In the genomic region with DNA sequence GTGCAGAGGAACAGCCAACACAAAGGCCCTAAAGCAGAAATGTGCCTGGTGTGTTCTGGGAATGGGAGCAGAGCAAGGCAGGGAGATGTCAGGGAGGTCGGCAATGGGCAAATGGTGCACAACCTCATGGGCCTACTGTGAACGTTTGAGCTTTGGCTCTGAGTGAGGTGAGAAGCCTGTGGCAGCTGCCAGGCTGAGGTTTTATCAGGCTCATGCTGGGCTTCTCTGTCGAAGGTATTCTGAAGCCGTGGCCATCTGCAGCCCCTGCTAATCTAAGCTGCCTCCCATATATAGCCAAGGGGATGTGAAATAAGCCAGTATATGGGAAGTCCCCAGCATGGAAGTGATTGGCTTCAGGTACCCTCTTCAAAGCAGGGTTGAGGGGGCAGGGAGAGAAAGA, we compare ENCODE assay signal across 15 cellular contexts.
DNase-seq lines count a peak whose midpoint lies in the region; ATAC-seq, FAIRE-seq and TF ChIP-seq lines count a peak whose summit lies in the region.
"Had no signal": no experiment of that assay in that cellular context is flagged by ENCODE, and none has a peak within 500 bp of the region (broad histone marks: within the 10 kb centered on the region; RNA-seq: fewer than 3 reads in every experiment).

No MANE protein-coding gene starts in this region.

- H3K36me3 ChIP-seq in bronchial epithelial cell (ENCODE audit: control insufficient read depth, insufficient read depth, low read length): no peaks in the 10 kb centered on the region
- H3K36me3 ChIP-seq: BLaER1 treated with 17β-estradiol and CSF1 and Interleukin-3, amounts not matched to agents 10 nM and 100 nM had no signal

- no peaks in the 10 kb centered on the region for H3K27me3 ChIP-seq in bronchial epithelial cell (ENCODE audit: control insufficient read depth, insufficient read depth, low read length)
- H3K27me3 ChIP-seq: BLaER1 treated with 17β-estradiol and CSF1 and Interleukin-3, amounts not matched to agents 10 nM and 100 nM had no signal

- ATAC-seq in Right ventricle myocardium superior (ENCODE audit: poor library complexity): peak; percentile 34
- ATAC-seq: CD8-positive, alpha-beta T cell had no signal

- no peak overlapping the region for H3K4me3 ChIP-seq in bronchial epithelial cell (ENCODE audit: low read depth, low read length)
- H3K4me3 ChIP-seq: BLaER1 treated with 17β-estradiol and CSF1 and Interleukin-3, amounts not matched to agents 10 nM and 100 nM had no signal

- DNase-seq in Right ventricle myocardium superior (no peak), cardiac septum (ENCODE audit: low spot score) (no peak), NCI-H524 treated with DMSO at 0.1 percent for 48 hours (lab: John Stamatoyannopoulos, UW) (peak; percentile 16), bronchial epithelial cell (ENCODE audit: low read depth) (no peak), OCI-M2 (lab: John Stamatoyannopoulos, UW; ENCODE audit: unreplicated experiment) (no peak), EL (no peak), NCI-H2081 (lab: John Stamatoyannopoulos, UW) (no peak)
- DNase-seq: Calu3; CD8-positive, alpha-beta T cell; GDM1; GOT3; H9 had no signal

- intact Hi-C loops in Right ventricle myocardium superior (cut with DNase I) (no loop called here), cardiac septum (cut with DNase I) (no loop called here)

- FAIRE-seq in bronchial epithelial cell (lab: Jason Lieb, UNC): peak; percentile 40
- FAIRE-seq: GM12892, GM18507 had no signal

- no peak for TF ChIP-seq CTCF in bronchial epithelial cell (IDR thresholded peaks at IDR 0.05; ENCODE audit: insufficient read depth, low read length, severe bottlenecking)
